In genomic region chr1:35179864-35180263, GRCh38 we compare ENCODE assay signal across 1 cellular context.
TF ChIP-seq lines count a peak whose summit lies in the region.

No MANE protein-coding gene starts in this region.

TF ChIP-seq in WTC11, 78 proteins besides CTCF, POLR2A, EP300 and RAD21 (continued from another document):
- TF ChIP-seq IRF1 (CRISPR knock-in tag; IDR thresholded peaks at IDR 0.05): no peak
- no peak for TF ChIP-seq MYBL2 (CRISPR knock-in tag; IDR thresholded peaks at IDR 0.05)
